ENCODE assay signal across 1 cellular context in the genomic region with DNA sequence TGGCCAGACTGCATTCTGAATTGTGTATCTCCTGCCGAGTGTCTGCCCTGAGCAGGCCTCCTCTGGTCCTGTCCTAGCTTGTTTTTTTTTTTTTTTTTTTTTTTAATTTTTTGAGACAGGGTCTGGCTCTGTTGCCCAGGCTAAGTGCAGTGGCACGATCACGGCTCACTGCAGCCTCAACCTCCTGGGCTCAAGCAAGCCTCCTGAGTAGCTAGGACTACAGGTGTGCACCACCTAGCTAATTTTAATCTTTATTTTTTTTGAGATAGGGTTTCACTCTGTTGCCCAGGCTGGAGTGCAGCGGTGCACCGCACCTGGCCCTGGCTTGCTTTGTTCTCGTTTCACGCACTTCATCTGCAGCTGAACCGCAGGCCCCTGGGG.
TF ChIP-seq lines count a peak whose summit lies in the region.

No MANE protein-coding gene starts in this region.

TF ChIP-seq in HepG2, 621 proteins besides CTCF, POLR2A, EP300 and RAD21:
- TF ChIP-seq SIX1 (CRISPR knock-in tag; IDR thresholded peaks at IDR 0.05; ENCODE audit: borderline replicate concordance) (peak; percentile 6; the same call in 1 of the 2 replicates), NRL (CRISPR knock-in tag; IDR thresholded peaks at IDR 0.05; ENCODE audit: borderline replicate concordance) (no peak), PRDM4 (CRISPR knock-in tag; IDR thresholded peaks at IDR 0.05; ENCODE audit: borderline replicate concordance) (no peak), ZNF121 (CRISPR knock-in tag; IDR thresholded peaks at IDR 0.05) (peak; percentile 94), ZNF460 (CRISPR knock-in tag; IDR thresholded peaks at IDR 0.05; ENCODE audit: borderline replicate concordance) (peak; percentile 66; the same call in 1 of the 2 replicates), SP1 (IDR thresholded peaks at IDR 0.05) (no peak), SP1 (CRISPR knock-in tag; IDR thresholded peaks at IDR 0.05) (no peak)
- TF ChIP-seq, protein P1, sequence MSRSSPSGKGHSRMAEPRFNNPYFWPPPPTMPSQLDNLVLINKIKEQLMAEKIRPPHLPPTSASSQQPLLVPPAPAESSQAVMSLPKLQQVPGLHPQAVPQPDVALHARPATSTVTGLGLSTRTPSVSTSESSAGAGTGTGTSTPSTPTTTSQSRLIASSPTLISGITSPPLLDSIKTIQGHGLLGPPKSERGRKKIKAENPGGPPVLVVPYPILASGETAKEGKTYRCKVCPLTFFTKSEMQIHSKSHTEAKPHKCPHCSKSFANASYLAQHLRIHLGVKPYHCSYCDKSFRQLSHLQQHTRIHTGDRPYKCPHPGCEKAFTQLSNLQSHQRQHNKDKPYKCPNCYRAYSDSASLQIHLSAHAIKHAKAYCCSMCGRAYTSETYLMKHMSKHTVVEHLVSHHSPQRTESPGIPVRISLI (CRISPR knock-in tag; IDR thresholded peaks at IDR 0.05; ENCODE audit: borderline replicate concordance), result 0 out of 2 replicates have a peak, but pooled peaks have one; percentile 25
